Comparison of ENCODE assay signal across 28 cellular contexts in genomic region chr9:137671721-137672120, GRCh38. TPM values are rescaled to one million over a fixed set of nuclear protein-coding genes. Genes with fewer than 3 reads are reported as not detected.
DNase-seq lines count a peak whose midpoint lies in the region; ATAC-seq and TF ChIP-seq lines count a peak whose summit lies in the region.
"Had no signal": no experiment of that assay in that cellular context is flagged by ENCODE, and none has a peak within 500 bp of the region (broad histone marks: within the 10 kb centered on the region; RNA-seq: fewer than 3 reads in every experiment).

No MANE protein-coding gene starts in this region.

- H3K9me3 ChIP-seq in cardiac muscle cell (ENCODE audit: low read depth), result no peaks in the 10 kb centered on the region
- H3K9me3 ChIP-seq in right cardiac atrium (ENCODE audit: control insufficient read depth, low read length), result no peaks in the 10 kb centered on the region
- H3K9me3 ChIP-seq in adrenal gland (replicated peaks in 1 of 3), result no peaks in the 10 kb centered on the region
- H3K9me3 ChIP-seq in mesodermal cell (ENCODE audit: control insufficient read depth, low read length), result no peaks in the 10 kb centered on the region
- H3K9me3 ChIP-seq in upper lobe of right lung, result no peaks in the 10 kb centered on the region
- H3K9me3 ChIP-seq: breast epithelium, pancreas, stomach, thyroid gland had no signal

- peak overlapping the region; percentile 18 for H3K27ac ChIP-seq in cardiac muscle cell
- no peak overlapping the region for H3K27ac ChIP-seq in right cardiac atrium (ENCODE audit: low read length)
- H3K27ac ChIP-seq in adrenal gland, result peak overlapping the region in 4 of 5 donors; percentile 15 to 82 (median 50)
- H3K27ac ChIP-seq in mesodermal cell (ENCODE audit: low read depth, low read length, severe bottlenecking), result peak overlapping the region; percentile 13
- H3K27ac ChIP-seq in upper lobe of right lung, result no peak overlapping the region
- H3K27ac ChIP-seq in dorsolateral prefrontal cortex, result no peak overlapping the region
- H3K27ac ChIP-seq: breast epithelium, epithelial cell of prostate, thyroid gland had no signal

- H3K4me1 ChIP-seq in cardiac muscle cell (ENCODE audit: low read depth) (peaks cover 40% of the 10 kb centered on the region), right cardiac atrium (ENCODE audit: control insufficient read depth, insufficient read depth, low read length) (peaks cover 13% of the 10 kb centered on the region), adrenal gland (replicated peaks in 1 of 2) (peaks cover 41 to 59% of the 10 kb centered on the region in 2 donors), mesodermal cell (ENCODE audit: control insufficient read depth, insufficient read depth, low read length, poor library complexity, severe bottlenecking) (peaks cover 31% of the 10 kb centered on the region), upper lobe of right lung (peaks cover 23% of the 10 kb centered on the region)

- ATAC-seq in right cardiac atrium (no peak), upper lobe of right lung (no peak), HG02840 (IDR thresholded peaks at IDR 0.05; ENCODE audit: low FRiP score, unreplicated experiment) (no peak)
- ATAC-seq: activated CD4-positive, CD25-positive, alpha-beta regulatory T cell treated with anti-CD3 and anti-CD28 coated beads, Interleukin-2, amount 50 U/mL, for 24 hours; CD8-positive, alpha-beta T cell; pancreas had no signal

- DNase-seq in cardiac muscle cell (ENCODE audit: low read depth in 1 of 2, low spot score in 1 of 2), result no peak
- no peak for DNase-seq in right cardiac atrium
- no peak for DNase-seq in adrenal gland
- DNase-seq in upper lobe of right lung, result peak; percentile 56
- no peak for DNase-seq in dorsolateral prefrontal cortex
- DNase-seq in RKO (ENCODE audit: low spot score), result no peak
- DNase-seq: activated CD4-positive, alpha-beta memory T cell treated with anti-CD3 and anti-CD28 coated beads, Interleukin-2, amount 10 ng/mL, durations not matched to agents 7 days and 5 days; activated CD8-positive, alpha-beta memory T cell treated with anti-CD3 and anti-CD28 coated beads, Interleukin-2, amount 50 U/mL, for 4 hours; AML-193; CD8-positive, alpha-beta T cell; effector CD4-positive, alpha-beta T cell; H7; hypothalamus; mammary epithelial cell; NCI-H1417; NCI-H2029 treated with DMSO at 0.1 percent for 48 hours; NCI-H226; NCI-H748 treated with DMSO at 0.1 percent for 48 hours; pancreas; RPMI8226; stomach; T-helper 1 cell; thyroid gland had no signal

- no peak overlapping the region for H3K4me3 ChIP-seq in cardiac muscle cell
- H3K4me3 ChIP-seq in right cardiac atrium (ENCODE audit: low read length), result no peak overlapping the region
- no peak overlapping the region for H3K4me3 ChIP-seq in adrenal gland
- H3K4me3 ChIP-seq in mesodermal cell (ENCODE audit: extremely low read depth, insufficient read depth, low read length, poor library complexity, severe bottlenecking), result no peak overlapping the region
- H3K4me3 ChIP-seq in upper lobe of right lung, result no peak overlapping the region
- H3K4me3 ChIP-seq in dorsolateral prefrontal cortex, result no peak overlapping the region
- H3K4me3 ChIP-seq: breast epithelium, pancreas, stomach, thyroid gland had no signal

- TF ChIP-seq CTCF in cardiac muscle cell (IDR thresholded peaks at IDR 0.05; ENCODE audit: low read depth, low read length), result no peak
- TF ChIP-seq CTCF in adrenal gland (IDR thresholded peaks at IDR 0.05), result no peak
- no peak for TF ChIP-seq CTCF in upper lobe of right lung (IDR thresholded peaks at IDR 0.05)
- no peak for TF ChIP-seq CTCF in dorsolateral prefrontal cortex (IDR thresholded peaks at IDR 0.05 in 54 of 56, conservative IDR thresholded peaks at IDR 0.05 in 2 of 56; ENCODE audit: low read depth in 1 of 56, partially characterized antibody in 56 of 56)

- 90% methylated on average over 8 of the region's 8 CpGs for WGBS in right cardiac atrium
- WGBS in adrenal gland, 4 donors, result 77 to 88% (median 85%) methylated on average over 5 to 8 of the region's 8 CpGs
- 95 to 98% methylated on average over 8 of the region's 8 CpGs for WGBS in mesodermal cell (ENCODE audit: insufficient coverage in 2 of 2), 2 experiments

- intact Hi-C loops in right cardiac atrium (cut with DNase I) (no loop called here), adrenal gland (cut with DNase I) (loop anchor here in 1 of 2 donors (10.0 kb wide), 1 partner anchor 93 kb away; no protein-coding TSS in a partner anchor), upper lobe of right lung (cut with DNase I) (no loop called here), dorsolateral prefrontal cortex (cut with DNase I) (loop anchor here (2.0 to 10.0 kb wide), 2 partner anchors 23 to 93 kb away; no protein-coding TSS in a partner anchor)

- H3K36me3 ChIP-seq in cardiac muscle cell (no peaks in the 10 kb centered on the region), adrenal gland (replicated peaks in 1 of 2) (no peaks in the 10 kb centered on the region), mesodermal cell (ENCODE audit: control insufficient read depth, insufficient read depth, low read length) (peaks cover 22% of the 10 kb centered on the region), upper lobe of right lung (no peaks in the 10 kb centered on the region)
- H3K36me3 ChIP-seq: breast epithelium, pancreas, thyroid gland had no signal

- H3K27me3 ChIP-seq in cardiac muscle cell (no peaks in the 10 kb centered on the region), right cardiac atrium (ENCODE audit: control insufficient read depth, insufficient read depth) (no peaks in the 10 kb centered on the region), adrenal gland (no peaks in the 10 kb centered on the region), upper lobe of right lung (no peaks in the 10 kb centered on the region), dorsolateral prefrontal cortex (no peaks in the 10 kb centered on the region)
- H3K27me3 ChIP-seq: breast epithelium, pancreas, stomach, thyroid gland had no signal

- TF ChIP-seq POLR2A in adrenal gland (IDR thresholded peaks at IDR 0.05), result no peak

RNA-seq across cellular contexts. Expression of gene EHMT1, which starts 52.9 kb away (rescaled TPM):
- total RNA-seq in cardiac muscle cell (65.7 and 93.8 TPM in 2 replicates), right cardiac atrium (10 to 100 TPM; 34.8 to 38.6 (median 37.1) TPM), adrenal gland (100 to 1,000 TPM in 2 of 8 donors, 10 to 100 TPM in 6; 46.1 to 171 (median 73.8) TPM), upper lobe of right lung (82.7 TPM), dorsolateral prefrontal cortex (100 to 1,000 TPM in 28 of 120 experiments, 10 to 100 TPM in 92; 47.9 to 151 (median 85.0) TPM)
- polyA plus RNA-seq in cardiac muscle cell (55.5 and 60.3 TPM in 2 replicates), right cardiac atrium (23.3 TPM), adrenal gland (100 to 1,000 TPM in 1 of 3 donors, 10 to 100 TPM in 2; 42.0 to 107 (median 75.2) TPM)
- 49.5 TPM for polyA plus RNA-seq in mesodermal cell (2013, experiment 1 of 2)
- 46.4 TPM for polyA plus RNA-seq in mesodermal cell (2013, experiment 2 of 2)

Comparison
In these comparisons a context has a peak if more than half of its experiments do, and no peak if none do; other contexts are left out.
1. H3K27ac ChIP-seq: peak in cardiac muscle cell (single experiment), adrenal gland (4 of 5) and mesodermal cell (single experiment); none in right cardiac atrium (single experiment), upper lobe of right lung (single experiment) and dorsolateral prefrontal cortex (0 of 59).
2. intact Hi-C loops: an anchor here in dorsolateral prefrontal cortex (2.0 to 10.0 kb wide); none called in right cardiac atrium and upper lobe of right lung.